In genomic region chr12:33026791-33027190, GRCh38 we compare ENCODE assay signal across 33 cellular contexts.
"Had no signal": no experiment of that assay in that cellular context is flagged by ENCODE, and none has a peak within 500 bp of the region (broad histone marks: within the 10 kb centered on the region; RNA-seq: fewer than 3 reads in every experiment).

No MANE protein-coding gene starts in this region.

- DNase-seq: activated B cell treated with CpG ODN at 0.5 μM for 24 hours; activated CD4-positive, alpha-beta memory T cell treated with anti-CD3 and anti-CD28 coated beads for 36 hours; activated CD4-positive, alpha-beta T cell treated with anti-CD3 and anti-CD28 coated beads for 4 hours; activated CD4-positive, alpha-beta T cell treated with anti-CD3 and anti-CD28 coated beads, Interleukin-2, amount 10 ng/mL, durations not matched to agents 24 days and 14 days; activated CD4-positive, alpha-beta T cell treated with anti-CD3 and anti-CD28 coated beads, Interleukin-2, amount 50 U/mL, for 1 hour; activated CD4-positive, alpha-beta T cell treated with anti-CD3 and anti-CD28 coated beads, Interleukin-2, amount 50 U/mL, for 4 hours; activated CD4-positive, CD25-positive, alpha-beta regulatory T cell treated with anti-CD3 and anti-CD28 coated beads, Interleukin-2, amount 50 U/mL, for 72 hours; activated CD8-positive, alpha-beta memory T cell treated with anti-CD3 and anti-CD28 coated beads, Interleukin-2, amount 50 U/mL, for 4 hours; activated CD8-positive, alpha-beta T cell treated with anti-CD3 and anti-CD28 coated beads for 36 hours; activated effector memory CD4-positive, alpha-beta T cell treated with anti-CD3 and anti-CD28 coated beads, Interleukin-2, amount 50 U/mL, for 16 hours; activated gamma-delta T cell treated with Interleukin-2 at 50 U/mL for 16 hours; activated naive CD4-positive, alpha-beta T cell; activated naive CD4-positive, alpha-beta T cell treated with anti-CD3 and anti-CD28 coated beads for 36 hours; activated naive CD4-positive, alpha-beta T cell treated with anti-CD3 and anti-CD28 coated beads, Interleukin-2, amount 50 U/mL, for 16 hours; activated naive CD8-positive, alpha-beta T cell treated with anti-CD3 and anti-CD28 coated beads for 36 hours; activated T-cell treated with anti-CD3 and anti-CD28 coated beads for 4 hours; activated T-cell treated with anti-CD3 and anti-CD28 coated beads, Interleukin-2, amount 50 U/mL, for 1 hour; activated T-cell treated with anti-CD3 and anti-CD28 coated beads, Interleukin-2, amount 50 U/mL, for 4 hours; activated T-cell treated with anti-CD3 and anti-CD28 coated beads, Interleukin-2, amount 50 U/mL, for 72 hours; adrenal gland; amniotic stem cell; aorta; body of pancreas; brain microvascular endothelial cell; central memory CD4-positive, alpha-beta T cell; T-helper 2 cell; T-helper 9 cell had no signal

- H3K9me3 ChIP-seq: adrenal gland, body of pancreas had no signal

- FAIRE-seq: astrocyte, TTC549 had no signal

- H3K27ac ChIP-seq: adrenal gland, body of pancreas, brain microvascular endothelial cell, breast epithelium, VCaP had no signal

- ATAC-seq: activated CD8-positive, alpha-beta T cell treated with anti-CD3 and anti-CD28 coated beads for 36 hours; activated naive CD4-positive, alpha-beta T cell treated with anti-CD3 and anti-CD28 coated beads, Interleukin-2, amount 50 U/mL, for 72 hours; activated T-cell treated with anti-CD3 and anti-CD28 coated beads, Interleukin-2, amount 50 U/mL, for 4 hours; activated T-cell treated with anti-CD3 and anti-CD28 coated beads, Interleukin-2, amount 50 U/mL, for 72 hours; activated T-helper 17 cell treated with anti-CD3 and anti-CD28 coated beads, Interleukin-2, amount 50 U/mL, for 72 hours; body of pancreas had no signal

- H3K4me3 ChIP-seq: adrenal gland, body of pancreas, breast epithelium had no signal

- H3K36me3 ChIP-seq: adrenal gland, brain microvascular endothelial cell, breast epithelium had no signal

- H3K4me1 ChIP-seq: adrenal gland, body of pancreas, breast epithelium had no signal

- H3K27me3 ChIP-seq: adrenal gland, body of pancreas, brain microvascular endothelial cell, breast epithelium had no signal
